12 cellular contexts compared by ENCODE assay signal in genomic region chr1:17759114-17759513, GRCh38. TPM values are rescaled to one million over a fixed set of nuclear protein-coding genes. Genes with fewer than 3 reads are reported as not detected.
A peak's percentile ranks its signal among the peaks of the same experiment; 100 is the strongest.
DNase-seq lines count a peak whose midpoint lies in the region; ATAC-seq and TF ChIP-seq lines count a peak whose summit lies in the region.
"Had no signal": no experiment of that assay in that cellular context is flagged by ENCODE, and none has a peak within 500 bp of the region (broad histone marks: within the 10 kb centered on the region; RNA-seq: fewer than 3 reads in every experiment).

No MANE protein-coding gene starts in this region.

- intact Hi-C loops in prostate gland (cut with DNase I), result no loop called here

- TF ChIP-seq CTCF in AG04450 (IDR thresholded peaks at IDR 0.05; ENCODE audit: low read depth, low read length) (peak; percentile 25; the same call in 1 of the 2 replicates), NB4 (IDR thresholded peaks at IDR 0.05; ENCODE audit: low read depth, low read length) (peak; percentile 49), fibroblast of the aortic adventitia (IDR thresholded peaks at IDR 0.05; ENCODE audit: insufficient read depth, low read length) (peak; percentile 17), prostate gland (IDR thresholded peaks at IDR 0.05) (no peak)

- H3K4me3 ChIP-seq in AG04450 (ENCODE audit: low read depth, low read length), result no peak overlapping the region
- H3K4me3 ChIP-seq in NB4 (ENCODE audit: low read depth, low read length), result no peak overlapping the region
- H3K4me3 ChIP-seq in fibroblast of the aortic adventitia (ENCODE audit: low read depth, low read length), result no peak overlapping the region
- H3K4me3 ChIP-seq in prostate gland, result no peak overlapping the region

- H3K27ac ChIP-seq in AG04450 (ENCODE audit: low read depth, low read length) (no peak overlapping the region), prostate gland (no peak overlapping the region)

- DNase-seq in AG04450 (ENCODE audit: low read depth, low spot score) (no peak), ELF-1 (ENCODE audit: low read depth, low spot score) (peak; percentile 34), NB4 (ENCODE audit: low read depth) (peak; percentile 45), fibroblast of the aortic adventitia (ENCODE audit: low read depth) (no peak), prostate gland (ENCODE audit: low spot score) (no peak), DMS153 treated with DMSO at 0.1 percent for 48 hours (lab: John Stamatoyannopoulos, UW; ENCODE audit: unreplicated experiment) (no peak), HuH-7.5 (ENCODE audit: low spot score) (no peak)
- DNase-seq: hippocampal formation, naive B cell, NCI-H1105 treated with DMSO at 0.1 percent for 48 hours had no signal

- POLR2A ChIA-PET in AG04450 (lab: Yijun Ruan, JAX), result no interaction called here

- no peaks in the 10 kb centered on the region for H3K36me3 ChIP-seq in prostate gland

- no peaks in the 10 kb centered on the region for H3K27me3 ChIP-seq in AG04450 (ENCODE audit: control insufficient read depth, insufficient read depth, low read length)
- peaks cover 8% of the 10 kb centered on the region for H3K27me3 ChIP-seq in prostate gland (replicated peaks; ENCODE audit: insufficient read depth)

- peaks cover 34% of the 10 kb centered on the region for H3K9me3 ChIP-seq in AG04450 (ENCODE audit: control insufficient read depth, insufficient read depth, low read length)
- no peaks in the 10 kb centered on the region for H3K9me3 ChIP-seq in prostate gland

- no peaks in the 10 kb centered on the region for H3K4me1 ChIP-seq in prostate gland (replicated peaks)

- ATAC-seq in HG02938 (IDR thresholded peaks at IDR 0.05; ENCODE audit: unreplicated experiment), result no peak

- WGBS in prostate gland, result 54% methylated on average over 7 of the region's 7 CpGs

- TF ChIP-seq POLR2A in NB4 (IDR thresholded peaks at IDR 0.05; ENCODE audit: extremely low read depth, insufficient read length), result no peak
- no peak for TF ChIP-seq POLR2A in prostate gland (IDR thresholded peaks at IDR 0.05)

- CTCF ChIA-PET in AG04450 (lab: Charles Lee), result interaction anchor here (0.6 kb wide), 1 partner anchor 553 kb away, joined by 6 read pairs; no protein-coding TSS in a partner anchor

RNA-seq across cellular contexts. Expression of gene ACTL8, which starts 4.0 kb away (rescaled TPM):
- polyA plus RNA-seq in AG04450 (2011; rRNA removed), result 0.05 TPM in 1 of 2 replicates, not detected in the other
- polyA minus RNA-seq in AG04450 (2011; rRNA and poly(A)+ RNA removed), result not detected in 2 replicates
- total RNA-seq in fibroblast of the aortic adventitia (ENCODE audit: low replicate concordance), result not detected in 2 replicates
- 1 to 10 TPM in 1 of 2 donors, not detected in 1; 5.9 TPM for total RNA-seq in prostate gland
- total RNA-seq: ureter had no signal

Comparison
In these comparisons a context has a peak if more than half of its experiments do, and no peak if none do; other contexts are left out.
1. DNase-seq: peak in ELF-1 (single experiment) and NB4 (single experiment); none in AG04450 (single experiment), fibroblast of the aortic adventitia (single experiment), prostate gland (single experiment), DMS153 treated with DMSO at 0.1 percent for 48 hours (single experiment) and HuH-7.5 (single experiment).
2. CTCF ChIP-seq: peak in AG04450 (single experiment), NB4 (single experiment) and fibroblast of the aortic adventitia (single experiment); none in prostate gland (0 of 4).